ENCODE assay signal across 22 cellular contexts in genomic region chr20:62969939-62970306, GRCh38. TPM values are rescaled to one million over a fixed set of nuclear protein-coding genes. Genes with fewer than 3 reads are reported as not detected.
"Had no signal": no experiment of that assay in that cellular context is flagged by ENCODE, and none has a peak within 500 bp of the region (broad histone marks: within the 10 kb centered on the region; RNA-seq: fewer than 3 reads in every experiment).

No MANE protein-coding gene starts in this region.

- DNase-seq: MM.1S, NCI-H1092 treated with DMSO at 0.1 percent for 48 hours, NCI-H1436, NCI-H187, NCI-H2029, NCI-H2081 treated with DMSO at 0.1 percent for 48 hours, NCI-H2171, NCI-H226, NCI-H446, NCI-H510A, NCI-H524 treated with DMSO at 0.1 percent for 48 hours, NCI-H774, SHP77, SK-N-SH, SW 1271 had no signal

- H3K9ac ChIP-seq: KMS-11, SK-N-SH had no signal

- H3K4me2 ChIP-seq: KMS-11, SK-N-SH had no signal

- H3K9me3 ChIP-seq: SK-N-SH had no signal

- FAIRE-seq: K562, RCC 7860 had no signal

- H3K4me3 ChIP-seq: K562 had no signal

- ATAC-seq: K562 had no signal

- H3K27ac ChIP-seq: KMS-11 had no signal

RNA-seq across cellular contexts. Expression of gene SLC17A9, which starts 17.4 kb away (rescaled TPM):
- total RNA-seq: HT1080, M059J, SK-MEL-5 had no signal
- polyA plus RNA-seq: SK-N-SH had no signal

RNA-seq across cellular contexts. Expression of gene BHLHE23, which starts 36.8 kb away (rescaled TPM):
- total RNA-seq: HT1080, K562, M059J, SK-MEL-5 had no signal
- polyA plus RNA-seq: IgD-negative memory B cell, K562, SK-N-SH had no signal
